Comparison of ENCODE assay signal across 1 cellular context in genomic region chr2:59702026-59702425, GRCh38.
TF ChIP-seq lines count a peak whose summit lies in the region.

No MANE protein-coding gene starts in this region.

TF ChIP-seq in GM23338, 12 proteins besides CTCF, POLR2A, EP300 and RAD21 (continued from another document):
- TF ChIP-seq ZNF462 (CRISPR knock-in tag; IDR thresholded peaks at IDR 0.05) = no peak
TF ChIP-seq in GM23338: peak in this region for 0.
